ENCODE assay signal across 26 cellular contexts in genomic region chr1:245173446-245174178, GRCh38. TPM values are rescaled to one million over a fixed set of nuclear protein-coding genes. Genes with fewer than 3 reads are reported as not detected.
A peak's percentile ranks its signal among the peaks of the same experiment; 100 is the strongest.
DNase-seq lines count a peak whose midpoint lies in the region; FAIRE-seq and TF ChIP-seq lines count a peak whose summit lies in the region.
"Had no signal": no experiment of that assay in that cellular context is flagged by ENCODE, and none has a peak within 500 bp of the region (broad histone marks: within the 10 kb centered on the region; RNA-seq: fewer than 3 reads in every experiment).

No MANE protein-coding gene starts in this region.

- no peak for TF ChIP-seq CTCF in fibroblast of lung (conservative IDR thresholded peaks at IDR 0.05 in 1 of 2, IDR thresholded peaks at IDR 0.05 in 1 of 2; ENCODE audit: low read depth in 1 of 2, low read length in 2 of 2)
- TF ChIP-seq CTCF in progenitor cell of endocrine pancreas (IDR thresholded peaks at IDR 0.05; ENCODE audit: unreplicated experiment), result no peak

- H3K27me3 ChIP-seq in fibroblast of lung (ENCODE audit: control insufficient read depth, insufficient read depth, low read length), result no peaks in the 10 kb centered on the region
- H3K27me3 ChIP-seq: neutrophil had no signal

- no peaks in the 10 kb centered on the region for H4K20me1 ChIP-seq in fibroblast of lung (ENCODE audit: control insufficient read depth, extremely low read depth, insufficient read depth, low read length)

- DNase-seq in NCI-H748 (lab: John Stamatoyannopoulos, UW; ENCODE audit: unreplicated experiment) (peak; percentile 30), NCI-H748 treated with DMSO at 0.1 percent for 48 hours (lab: John Stamatoyannopoulos, UW) (no peak), LoVo (ENCODE audit: low spot score) (peak; percentile 12), fibroblast of lung (ENCODE audit: low read depth in 2 of 2) (peak; percentile 9 to 44), progenitor cell of endocrine pancreas (ENCODE audit: low spot score, unreplicated experiment) (no peak), GM19239 (ENCODE audit: insufficient read length, low spot score) (no peak), HK-2 (ENCODE audit: unreplicated experiment) (no peak), DMS 273 treated with DMSO at 0.1 percent for 48 hours (lab: John Stamatoyannopoulos, UW) (no peak)
- DNase-seq: ACHN; activated CD4-positive, CD25-positive, alpha-beta regulatory T cell; activated T-cell treated with anti-CD3 and anti-CD28 coated beads, Interleukin-2, amount 50 U/mL, for 72 hours; DND-41; GOT3; KBM-7; midbrain; right cardiac atrium; Right ventricle myocardium superior had no signal

- no peaks in the 10 kb centered on the region for H3K79me2 ChIP-seq in fibroblast of lung (ENCODE audit: control insufficient read depth, insufficient read depth, low read length)

- peak overlapping the region; percentile 38 for H3K4me3 Mint-ChIP-seq in progenitor cell of endocrine pancreas (ENCODE audit: low read depth)
- H3K4me3 Mint-ChIP-seq: activated naive CD8-positive, alpha-beta T cell; activated T-cell treated with anti-CD3 and anti-CD28 coated beads, Interleukin-2, amount 50 U/mL, for 72 hours; stimulated activated naive CD8-positive, alpha-beta T cell treated with anti-CD3 and anti-CD28 coated beads, Interleukin-15, Interleukin-2, amounts not matched to agents 100 ng/mL and 50 ng/mL, for 24 hours; T-helper 1 cell treated with Interleukin-12 subunit alpha and Interleukin-12 subunit beta and Interleukin-4 antibody, amounts not matched to agents 30 μg/mL and 1 μg/mL, for 36 hours had no signal

- H3K27ac Mint-ChIP-seq in progenitor cell of endocrine pancreas, result peak overlapping the region; percentile 77
- H3K27ac Mint-ChIP-seq: activated naive CD8-positive, alpha-beta T cell; activated T-cell treated with anti-CD3 and anti-CD28 coated beads, Interleukin-2, amount 50 U/mL, for 72 hours; stimulated activated naive CD8-positive, alpha-beta T cell treated with anti-CD3 and anti-CD28 coated beads, Interleukin-15, Interleukin-2, amounts not matched to agents 100 ng/mL and 50 ng/mL, for 24 hours; T-helper 1 cell treated with Interleukin-12 subunit alpha and Interleukin-12 subunit beta and Interleukin-4 antibody, amounts not matched to agents 30 μg/mL and 1 μg/mL, for 36 hours had no signal

- H3K9me3 ChIP-seq in fibroblast of lung (ENCODE audit: control insufficient read depth, insufficient read depth, low read depth, low read length), result no peaks in the 10 kb centered on the region
- H3K9me3 ChIP-seq: neutrophil had no signal

- no peaks in the 10 kb centered on the region for H3K27me3 Mint-ChIP-seq in progenitor cell of endocrine pancreas

- peaks cover 2% of the 10 kb centered on the region for H3K36me3 Mint-ChIP-seq in progenitor cell of endocrine pancreas (ENCODE audit: insufficient read depth)
- H3K36me3 Mint-ChIP-seq: activated naive CD8-positive, alpha-beta T cell had no signal

- H3K4me1 Mint-ChIP-seq in progenitor cell of endocrine pancreas (ENCODE audit: low read depth), result peaks cover 39% of the 10 kb centered on the region
- H3K4me1 Mint-ChIP-seq: brain had no signal

- no peak overlapping the region for H3K9ac ChIP-seq in fibroblast of lung (ENCODE audit: insufficient read depth, low read length)

- no peak overlapping the region for H3K4me2 ChIP-seq in fibroblast of lung (ENCODE audit: extremely low read depth, insufficient read depth, low read length)

- H3K9me3 Mint-ChIP-seq in progenitor cell of endocrine pancreas (ENCODE audit: low read depth), result peaks cover 3% of the 10 kb centered on the region
- H3K9me3 Mint-ChIP-seq: activated T-cell treated with anti-CD3 and anti-CD28 coated beads, Interleukin-2, amount 50 U/mL, for 72 hours; stimulated activated naive CD8-positive, alpha-beta T cell treated with anti-CD3 and anti-CD28 coated beads, Interleukin-15, Interleukin-2, amounts not matched to agents 100 ng/mL and 50 ng/mL, for 24 hours; T-helper 1 cell treated with Interleukin-12 subunit alpha and Interleukin-12 subunit beta and Interleukin-4 antibody, amounts not matched to agents 30 μg/mL and 1 μg/mL, for 36 hours had no signal

- H2AFZ ChIP-seq in fibroblast of lung (ENCODE audit: low read length), result no peak overlapping the region

- no peaks in the 10 kb centered on the region for H3K4me1 ChIP-seq in fibroblast of lung (ENCODE audit: control insufficient read depth, extremely low read depth, insufficient read depth, low read length)

- no peaks in the 10 kb centered on the region for H3K36me3 ChIP-seq in fibroblast of lung (ENCODE audit: control insufficient read depth, insufficient read depth, low read length)
- H3K36me3 ChIP-seq: neutrophil had no signal

- H3K27ac ChIP-seq in fibroblast of lung (ENCODE audit: insufficient read depth, low read length), result no peak overlapping the region
- H3K27ac ChIP-seq: coronary artery, HL-60, neutrophil had no signal

- no peak for FAIRE-seq in GM19239 (lab: Jason Lieb, UNC)
- FAIRE-seq: endometrium, frontal cortex had no signal

- H3K4me3 ChIP-seq in fibroblast of lung (replicated peaks in 1 of 4; ENCODE audit: control extremely low read depth in 1 of 4, insufficient read depth in 1 of 4, low read depth in 3 of 4, low read length in 4 of 4), result no peak overlapping the region
- H3K4me3 ChIP-seq: coronary artery had no signal

RNA-seq across cellular contexts. Expression of gene KIF26B, which starts 18.8 kb away (rescaled TPM):
- 6.1 and 6.9 TPM in 2 replicates for total RNA-seq in fibroblast of lung
- polyA plus RNA-seq in fibroblast of lung, result 0.90 and 5.3 TPM in 2 replicates
- 1.9 and 16.8 TPM in 2 replicates for polyA plus RNA-seq in fibroblast of lung (2012)
- polyA minus RNA-seq in fibroblast of lung (ENCODE audit: low replicate concordance), result 3.9 and 28.5 TPM in 2 replicates
- 5.1 and 6.6 TPM in 2 replicates for total RNA-seq in progenitor cell of endocrine pancreas

Comparison
In these comparisons a context has a peak if more than half of its experiments do, and no peak if none do; other contexts are left out.
1. DNase-seq: peak in NCI-H748 (single experiment), LoVo (single experiment) and fibroblast of lung (2 of 2); none in NCI-H748 treated with DMSO at 0.1 percent for 48 hours (single experiment), progenitor cell of endocrine pancreas (single experiment), GM19239 (single experiment), HK-2 (single experiment) and DMS 273 treated with DMSO at 0.1 percent for 48 hours (single experiment).